ENCODE assay signal across 26 cellular contexts in genomic region chr4:161663844-161664243, GRCh38.
"Had no signal": no experiment of that assay in that cellular context is flagged by ENCODE, and none has a peak within 500 bp of the region (broad histone marks: within the 10 kb centered on the region; RNA-seq: fewer than 3 reads in every experiment).

No MANE protein-coding gene starts in this region.

- H3K4me3 ChIP-seq: coronary artery, esophagus squamous epithelium, lower lobe of right lung, pancreas, prostate gland, right atrium auricular region, smooth muscle cell, stomach, thyroid gland had no signal

- H3K4me2 ChIP-seq: smooth muscle cell had no signal

- H3K4me3 Mint-ChIP-seq: natural killer cell had no signal

- H3K27ac Mint-ChIP-seq: natural killer cell had no signal

- H3K36me3 ChIP-seq: esophagus squamous epithelium, lower lobe of right lung, neutrophil, pancreas, prostate gland, right atrium auricular region, stomach, thyroid gland had no signal

- ATAC-seq: left ventricle myocardium superior, natural killer cell, pancreas, sciatic nerve had no signal

- DNase-seq: dermis blood vessel endothelial cell; effector memory CD4-positive, alpha-beta T cell; erythroblast; esophagus squamous epithelium; foreskin melanocyte; hypothalamus; left ventricle myocardium superior; lower lobe of right lung; natural killer cell; pancreas; stimulated activated CD4-positive, alpha-beta T cell treated with anti-CD3 and anti-CD28 coated beads, Interleukin-12 subunit alpha, Interleukin-12 subunit beta, amount 100 ng/mL, for 4 hours; stimulated activated CD4-positive, alpha-beta T cell treated with anti-CD3 and anti-CD28 coated beads, Interleukin-1b, Interleukin-23, amount 100 ng/mL, for 48 hours; stimulated activated CD4-positive, alpha-beta T cell treated with anti-CD3 and anti-CD28 coated beads, Interleukin-4, amount 100 ng/mL, for 1 hour; stimulated activated CD8-positive, alpha-beta memory T cell treated with anti-CD3 and anti-CD28 coated beads, Interleukin-4, amount 100 ng/mL, for 48 hours; stimulated activated naive CD4-positive, alpha-beta T cell; stomach; thyroid gland; trophoblast cell had no signal

- H3K27me3 ChIP-seq: esophagus squamous epithelium, neutrophil, pancreas, right atrium auricular region, stomach, thyroid gland had no signal

- H3K4me1 ChIP-seq: esophagus squamous epithelium, lower lobe of right lung, prostate gland, right atrium auricular region, stomach, thyroid gland had no signal

- H3K27ac ChIP-seq: coronary artery, esophagus squamous epithelium, lower lobe of right lung, neutrophil, pancreas, prostate gland, right atrium auricular region, stomach, thyroid gland had no signal

- H3K4me1 Mint-ChIP-seq: natural killer cell had no signal

- H3K9me3 ChIP-seq: lower lobe of right lung, neutrophil, prostate gland, right atrium auricular region, stomach, thyroid gland had no signal

- FAIRE-seq: endometrium, keratinocyte, pancreas had no signal
